Comparison of ENCODE assay signal across 21 cellular contexts in the genomic region with DNA sequence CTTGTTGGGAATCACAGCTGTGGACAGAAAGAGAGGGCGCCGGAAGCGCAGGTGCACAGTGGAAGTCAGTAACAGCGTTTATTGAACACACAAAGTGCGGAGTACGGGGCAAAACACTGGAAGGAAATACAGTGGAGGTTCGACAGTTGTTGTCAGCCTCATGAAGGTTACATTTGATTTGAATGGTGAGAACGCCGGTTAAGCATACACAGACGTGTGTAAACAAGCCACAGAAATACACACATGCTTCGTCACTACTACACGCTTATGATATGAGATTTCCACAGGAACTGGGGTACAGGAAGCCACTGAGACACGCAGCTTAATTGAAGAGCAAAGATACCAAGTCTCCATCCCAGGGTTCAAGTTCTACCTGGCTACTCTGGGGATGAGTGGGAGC. TPM values are rescaled to one million over a fixed set of nuclear protein-coding genes. Genes with fewer than 3 reads are reported as not detected.
DNase-seq lines count a peak whose midpoint lies in the region; ATAC-seq, FAIRE-seq and TF ChIP-seq lines count a peak whose summit lies in the region.
"Had no signal": no experiment of that assay in that cellular context is flagged by ENCODE, and none has a peak within 500 bp of the region (broad histone marks: within the 10 kb centered on the region; RNA-seq: fewer than 3 reads in every experiment).

No MANE protein-coding gene starts in this region.

- 37 to 82% methylated on average over 13 of the region's 13 CpGs for WGBS in pancreas, 2 donors

- no peaks in the 10 kb centered on the region for H3K36me3 ChIP-seq in bronchial epithelial cell (ENCODE audit: control insufficient read depth, insufficient read depth, low read length)
- H3K36me3 ChIP-seq in pancreas, result no peaks in the 10 kb centered on the region
- H3K36me3 ChIP-seq in tibial artery, result no peaks in the 10 kb centered on the region
- H3K36me3 ChIP-seq: HAP-1 had no signal

- no peak for DNase-seq in HTR-8/SVneo (ENCODE audit: insufficient read length, low spot score)
- DNase-seq in bronchial epithelial cell (ENCODE audit: low read depth), result peak; percentile 32
- peak in 1 of 6 donors; percentile 21 for DNase-seq in pancreas
- DNase-seq in tibial artery, result no peak
- DNase-seq: C1 segment of cervical spinal cord; Calu3; CD4-positive, alpha-beta memory T cell; COR-L47; DMS79; EL; GDM1; GOT3; HFFc6 had no signal

- no peak for TF ChIP-seq CTCF in bronchial epithelial cell (IDR thresholded peaks at IDR 0.05; ENCODE audit: insufficient read depth, low read length, severe bottlenecking)
- TF ChIP-seq CTCF in pancreas (IDR thresholded peaks at IDR 0.05), result no peak
- no peak for TF ChIP-seq CTCF in tibial artery (IDR thresholded peaks at IDR 0.05)

- H3K4me3 ChIP-seq in bronchial epithelial cell (ENCODE audit: low read depth, low read length) (no peak overlapping the region), pancreas (no peak overlapping the region), tibial artery (no peak overlapping the region)
- H3K4me3 ChIP-seq: GM12878, HAP-1 had no signal

- no peak overlapping the region for H3K27ac ChIP-seq in pancreas
- H3K27ac ChIP-seq in tibial artery, result no peak overlapping the region

- H3K9me3 ChIP-seq in pancreas, result no peaks in the 10 kb centered on the region
- no peaks in the 10 kb centered on the region for H3K9me3 ChIP-seq in tibial artery
- H3K9me3 ChIP-seq: HAP-1 had no signal

- intact Hi-C loops in pancreas (cut with DNase I), result no loop called here
- intact Hi-C loops in tibial artery (cut with DNase I; ENCODE audit: low total_unique reads), result no loop called here

- H3K4me1 ChIP-seq in pancreas, result peaks cover 0 to 4% (median 0%) of the 10 kb centered on the region in 3 donors
- H3K4me1 ChIP-seq in tibial artery, result no peaks in the 10 kb centered on the region
- H3K4me1 ChIP-seq: HAP-1 had no signal

- peak in 3 of 4 donors; percentile 67 to 79 (median 78) for ATAC-seq in pancreas
- no peak for ATAC-seq in HG03280 (IDR thresholded peaks at IDR 0.05; ENCODE audit: unreplicated experiment)
- ATAC-seq in GM21576 (IDR thresholded peaks at IDR 0.05; ENCODE audit: unreplicated experiment), result no peak
- ATAC-seq: GM12878 had no signal

- peak; percentile 16 for FAIRE-seq in HTR-8/SVneo (lab: Jason Lieb, UNC)
- FAIRE-seq in bronchial epithelial cell (lab: Jason Lieb, UNC), result no peak
- FAIRE-seq in pancreas (lab: Jason Lieb, UNC), result no peak
- FAIRE-seq: GM12878, GM19239, H54 had no signal

- H3K27me3 ChIP-seq in bronchial epithelial cell (ENCODE audit: control insufficient read depth, insufficient read depth, low read length), result no peaks in the 10 kb centered on the region
- H3K27me3 ChIP-seq in pancreas, result no peaks in the 10 kb centered on the region
- no peaks in the 10 kb centered on the region for H3K27me3 ChIP-seq in tibial artery

RNA-seq across cellular contexts. Expression of a gene that starts 12.0 kb away (rescaled TPM):
- not detected in 2 replicates for total RNA-seq in bronchial epithelial cell
- total RNA-seq in pancreas, result under 1 TPM in 5 of 6 donors, not detected in 1; 0.12 to 0.16 (median 0.15) TPM
- not detected for polyA plus RNA-seq in pancreas
- total RNA-seq: A172; A673; Calu3; CD4-positive, alpha-beta memory T cell; GM12878; HFFc6 had no signal
- polyA plus RNA-seq: CD4-positive, alpha-beta memory T cell; GM12878 had no signal

Comparison
In these comparisons a context has a peak if more than half of its experiments do, and no peak if none do; other contexts are left out.
1. ATAC-seq: peak in pancreas (3 of 4); none in HG03280 (single experiment) and GM21576 (single experiment).